In the genomic region with DNA sequence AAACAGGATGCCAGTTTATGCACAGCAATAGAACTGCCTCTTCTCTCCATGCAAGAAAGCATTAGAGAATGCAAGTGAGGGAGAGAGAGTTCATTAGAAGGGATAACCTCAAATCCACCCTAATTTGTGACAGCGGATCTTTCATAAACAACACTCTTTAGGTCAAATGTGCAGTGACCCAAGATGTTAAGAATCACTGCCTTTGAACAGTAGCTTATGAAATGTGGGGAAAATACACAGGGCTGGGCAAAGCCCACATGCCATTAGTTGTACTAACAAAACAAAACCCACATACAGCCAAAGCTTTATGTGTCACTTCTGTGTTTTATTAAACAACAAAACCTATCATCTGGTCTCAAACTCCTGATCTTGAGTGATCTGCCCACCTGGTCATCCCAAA, we compare ENCODE assay signal across 25 cellular contexts. TPM values are rescaled to one million over a fixed set of nuclear protein-coding genes. Genes with fewer than 3 reads are reported as not detected.
DNase-seq lines count a peak whose midpoint lies in the region; ATAC-seq, FAIRE-seq and TF ChIP-seq lines count a peak whose summit lies in the region.
"Had no signal": no experiment of that assay in that cellular context is flagged by ENCODE, and none has a peak within 500 bp of the region (broad histone marks: within the 10 kb centered on the region; RNA-seq: fewer than 3 reads in every experiment).

No MANE protein-coding gene starts in this region.

- H3K27me3 Mint-ChIP-seq in T-helper 2 cell treated with Interferon-gamma antibody and Interleukin-4, amounts not matched to agents 5 μg/mL and 100 μg/mL, for 36 hours (ENCODE audit: low read depth), result peaks cover 23% of the 10 kb centered on the region

- no peak overlapping the region for H3K27ac Mint-ChIP-seq in T-helper 2 cell treated with Interferon-gamma antibody and Interleukin-4, amounts not matched to agents 5 μg/mL and 100 μg/mL, for 36 hours
- H3K27ac Mint-ChIP-seq: B cell; CD4-positive, CD25-positive, alpha-beta regulatory T cell; CD8-positive, alpha-beta T cell; GM23338; HFFc6 had no signal

- no peak overlapping the region for H2BK120ac ChIP-seq in trophoblast cell (ENCODE audit: insufficient read depth, low read length, poor library complexity)

- H3K79me2 ChIP-seq in trophoblast cell (ENCODE audit: control insufficient read depth, insufficient read depth, low read length, poor library complexity) (no peaks in the 10 kb centered on the region), HepG2 (ENCODE audit: insufficient read depth, low read length) (no peaks in the 10 kb centered on the region)

- no peak for TF ChIP-seq POLR2A in H54 (IDR thresholded peaks at IDR 0.05; ENCODE audit: low read depth, low read length)
- TF ChIP-seq POLR2A in uterus (IDR thresholded peaks at IDR 0.05), result no peak
- TF ChIP-seq POLR2A in HepG2 (IDR thresholded peaks at IDR 0.05; ENCODE audit: insufficient read depth in 1 of 2, low read depth in 2 of 2, low read length in 2 of 2), result no peak

- intact Hi-C loops in uterus (cut with DNase I; ENCODE audit: low total_unique reads) (no loop called here), HepG2 (cut with micrococcal nuclease; ENCODE audit: unreplicated experiment) (no loop called here)

- POLR2A ChIA-PET in HepG2 (lab: Yijun Ruan, JAX), result no interaction called here

- no CpG with 5 or more reads among the region's 1 CpG for WGBS in trophoblast cell (ENCODE audit: extremely low coverage, insufficient coverage, insufficient read length)
- WGBS in HepG2 (ENCODE audit: low lambda C conversion rate), result 0% methylated on average over 1 of the region's 1 CpG

- H2AK5ac ChIP-seq in trophoblast cell (ENCODE audit: low read length), result no peak overlapping the region

- CTCF ChIA-PET in HepG2 (lab: Yijun Ruan, JAX; ENCODE audit: low intra/inter-chr PET ratio, low total read pairs), result no interaction called here

- no peak overlapping the region for H4K91ac ChIP-seq in trophoblast cell (ENCODE audit: low read depth, low read length)

- TF ChIP-seq CTCF in retinal pigment epithelial cell (conservative IDR thresholded peaks at IDR 0.05; ENCODE audit: low read depth, low read length), result no peak
- no peak for TF ChIP-seq CTCF in uterus (IDR thresholded peaks at IDR 0.05)
- TF ChIP-seq CTCF in HepG2 (CRISPR knock-in tag; IDR thresholded peaks at IDR 0.05), result no peak

- H3K4me1 Mint-ChIP-seq in T-helper 2 cell treated with Interferon-gamma antibody and Interleukin-4, amounts not matched to agents 5 μg/mL and 100 μg/mL, for 36 hours (ENCODE audit: low read depth), result no peaks in the 10 kb centered on the region
- H3K4me1 Mint-ChIP-seq: B cell; CD4-positive, CD25-positive, alpha-beta regulatory T cell had no signal

- TF ChIP-seq EP300 in HepG2 (IDR thresholded peaks at IDR 0.05; ENCODE audit: low read depth in 2 of 2, low read length in 2 of 2) (no peak), HepG2 (CRISPR knock-in tag; IDR thresholded peaks at IDR 0.05; ENCODE audit: borderline replicate concordance) (no peak)

- no peaks in the 10 kb centered on the region for H4K20me1 ChIP-seq in HepG2 (ENCODE audit: insufficient read depth, low read length)
- H4K20me1 ChIP-seq: BLaER1 had no signal

- H3K36me3 ChIP-seq in trophoblast cell (ENCODE audit: control insufficient read depth in 1 of 2, insufficient read depth in 2 of 2, low read length in 2 of 2) (no peaks in the 10 kb centered on the region), uterus (no peaks in the 10 kb centered on the region), HepG2 (replicated peaks in 1 of 2; ENCODE audit: control insufficient read depth in 1 of 2, insufficient read depth in 2 of 2, low read length in 2 of 2) (no peaks in the 10 kb centered on the region)
- H3K36me3 ChIP-seq: BLaER1, HAP-1 had no signal

- H3K36me3 Mint-ChIP-seq in T-helper 2 cell treated with Interferon-gamma antibody and Interleukin-4, amounts not matched to agents 5 μg/mL and 100 μg/mL, for 36 hours (ENCODE audit: low read depth), result no peaks in the 10 kb centered on the region
- H3K36me3 Mint-ChIP-seq: CD4-positive, CD25-positive, alpha-beta regulatory T cell; CD8-positive, alpha-beta T cell had no signal

- no peak overlapping the region for H3K4me3 Mint-ChIP-seq in T-helper 2 cell treated with Interferon-gamma antibody and Interleukin-4, amounts not matched to agents 5 μg/mL and 100 μg/mL, for 36 hours
- H3K4me3 Mint-ChIP-seq: B cell; CD4-positive, CD25-positive, alpha-beta regulatory T cell; CD8-positive, alpha-beta T cell; GM23338; HFFc6 had no signal

- no peak overlapping the region for H4K12ac ChIP-seq in trophoblast cell (ENCODE audit: low read depth, low read length)

- H3K27me3 ChIP-seq in trophoblast cell (ENCODE audit: insufficient read depth, low read length), result no peaks in the 10 kb centered on the region
- no peaks in the 10 kb centered on the region for H3K27me3 ChIP-seq in uterus
- no peaks in the 10 kb centered on the region; a peak in 1 of 5 replicates for H3K27me3 ChIP-seq in HepG2 (ENCODE audit: control insufficient read depth in 1 of 2, insufficient read depth in 2 of 2, low read length in 2 of 2)
- H3K27me3 ChIP-seq: BLaER1 had no signal

- H3K18ac ChIP-seq in trophoblast cell (ENCODE audit: low read length), result no peak overlapping the region

- H3K27ac ChIP-seq in trophoblast cell (ENCODE audit: low read depth, low read length), result no peak overlapping the region
- H3K27ac ChIP-seq in uterus, result no peak overlapping the region
- no peak overlapping the region for H3K27ac ChIP-seq in HepG2 (ENCODE audit: extremely low read length, insufficient read depth, low read length)
- H3K27ac ChIP-seq: 22Rv1, BLaER1, C4-2B had no signal

- H2BK12ac ChIP-seq in trophoblast cell (ENCODE audit: low read length), result no peak overlapping the region

- H3K4me1 ChIP-seq in trophoblast cell (ENCODE audit: control insufficient read depth in 1 of 2, insufficient read depth in 2 of 2, low read length in 2 of 2) (no peaks in the 10 kb centered on the region), uterus (no peaks in the 10 kb centered on the region), HepG2 (ENCODE audit: insufficient read depth, low read length) (no peaks in the 10 kb centered on the region)
- H3K4me1 ChIP-seq: Caco-2, HAP-1 had no signal

- H3K4ac ChIP-seq in trophoblast cell (ENCODE audit: low read depth, low read length), result no peak overlapping the region

- no peak overlapping the region for H2BK5ac ChIP-seq in trophoblast cell (ENCODE audit: low read depth, low read length, poor library complexity)

- H4K8ac ChIP-seq in trophoblast cell (ENCODE audit: low read depth, low read length), result no peak overlapping the region

- TF ChIP-seq RAD21 in HepG2 (CRISPR knock-in tag; IDR thresholded peaks at IDR 0.05), result no peak

- no TSS peak for BruUV-seq in HepG2 (replicated peaks; lab: Mats Ljungman, UMichigan)

- H3K9ac ChIP-seq in trophoblast cell (ENCODE audit: low read length) (peak overlapping the region; percentile 55), HepG2 (ENCODE audit: insufficient read depth, low read depth, low read length) (no peak overlapping the region)
- H3K9ac ChIP-seq: BLaER1 had no signal

- no peaks in the 10 kb centered on the region for H3K79me1 ChIP-seq in trophoblast cell (ENCODE audit: low read length)

- no peak for ATAC-seq in HepG2
- ATAC-seq: CD8-positive, alpha-beta T cell; GM23338 had no signal

- H3K4me3 ChIP-seq in trophoblast cell (ENCODE audit: low read depth, low read length) (no peak overlapping the region), retinal pigment epithelial cell (ENCODE audit: low read length) (no peak overlapping the region), uterus (no peak overlapping the region), HepG2 (replicated peaks in 1 of 3; ENCODE audit: insufficient read depth in 1 of 3, low read depth in 2 of 3, low read length in 3 of 3) (no peak overlapping the region)
- H3K4me3 ChIP-seq: BLaER1, GM23338, HAP-1 had no signal

- H2AFZ ChIP-seq in trophoblast cell (ENCODE audit: insufficient read depth, low read length, poor library complexity), result no peak overlapping the region
- H2AFZ ChIP-seq in HepG2 (ENCODE audit: low read length), result no peak overlapping the region
- H2AFZ ChIP-seq: GM23338 had no signal

- in situ Hi-C loops in HepG2 (cut with HindIII; ENCODE audit: extremely low pct_ligation_motif_present, low pct_unique_long_range_greater_than_20kb), result no loop called here

- no peak for DNase-seq in H54 (ENCODE audit: insufficient read length, low spot score)
- peak; percentile 18 for DNase-seq in kidney tubule cell (ENCODE audit: low spot score)
- no peak for DNase-seq in trophoblast cell
- DNase-seq in retinal pigment epithelial cell (ENCODE audit: low read depth), result peak; percentile 25
- DNase-seq in uterus, result no peak
- no peak for DNase-seq in T-helper 2 cell treated with Interferon-gamma antibody and Interleukin-4, amounts not matched to agents 5 μg/mL and 100 μg/mL, for 36 hours (ENCODE audit: low spot score)
- no peak for DNase-seq in HepG2 (ENCODE audit: low spot score)
- no peak for DNase-seq in cerebellar cortex (ENCODE audit: low spot score)
- DNase-seq: Caco-2; CD4-positive, CD25-positive, alpha-beta regulatory T cell; CD8-positive, alpha-beta T cell; DMS153; DND-41; HFFc6 had no signal

- H3K4me2 ChIP-seq in trophoblast cell (ENCODE audit: low read length) (no peak overlapping the region), HepG2 (ENCODE audit: low read depth, low read length) (no peak overlapping the region)
- H3K4me2 ChIP-seq: GM23338 had no signal

- H3K14ac ChIP-seq in trophoblast cell (ENCODE audit: low read length), result no peak overlapping the region

- H3K9me3 ChIP-seq in trophoblast cell (ENCODE audit: insufficient read depth, low read depth, low read length) (no peaks in the 10 kb centered on the region), uterus (no peaks in the 10 kb centered on the region), HepG2 (ENCODE audit: low read length) (no peaks in the 10 kb centered on the region)
- H3K9me3 ChIP-seq: BLaER1, Caco-2, HAP-1 had no signal

- FAIRE-seq in H54 (lab: Jason Lieb, UNC) (peak; percentile 23), HepG2 (lab: Jason Lieb, UNC) (no peak)
- FAIRE-seq: A204.1, G401.6, GM12892, GM19239 had no signal

- no peak overlapping the region for H3K23ac ChIP-seq in trophoblast cell (ENCODE audit: low read length)

- no peaks in the 10 kb centered on the region for H3K9me3 Mint-ChIP-seq in T-helper 2 cell treated with Interferon-gamma antibody and Interleukin-4, amounts not matched to agents 5 μg/mL and 100 μg/mL, for 36 hours
- H3K9me3 Mint-ChIP-seq: CD4-positive, CD25-positive, alpha-beta regulatory T cell; CD8-positive, alpha-beta T cell; GM23338; HFFc6 had no signal

RNA-seq across cellular contexts. Expression of a gene that starts 36.2 kb away (rescaled TPM):
- 0.15 and 0.22 TPM in 2 replicates for polyA plus RNA-seq in trophoblast cell (2013)
- total RNA-seq in uterus, result under 1 TPM in 1 of 4 donors, not detected in 3; 0.30 TPM
- 0.08 TPM in 1 of 2 replicates, not detected in the other for total RNA-seq in HepG2 (2016; rRNA removed; fragmentation: Illumina TruSeq; extraction: Trizol)
- total RNA-seq in HepG2 (2016; cell fraction: cytosol; rRNA removed; fragmentation: Illumina TruSeq; extraction: Trizol; ENCODE audit: low read depth), result not detected in 2 replicates
- total RNA-seq in HepG2 (2016; cell fraction: insoluble cytoplasmic fraction; rRNA removed; fragmentation: Illumina TruSeq; extraction: Trizol), result not detected in 2 replicates
- not detected in 2 replicates for total RNA-seq in HepG2 (2016; cell fraction: membrane; rRNA removed; fragmentation: Illumina TruSeq; extraction: Trizol)
- total RNA-seq in HepG2 (2016; cell fraction: nucleus; rRNA removed; fragmentation: Illumina TruSeq; extraction: Trizol), result not detected in 2 replicates
- not detected in 2 replicates for polyA plus RNA-seq in HepG2 (2011; rRNA removed)
- polyA plus RNA-seq in HepG2 (2011; cell fraction: cytosol; rRNA removed), result 0.03 and 0.07 TPM in 2 replicates
- 0.08 TPM in 1 of 2 replicates, not detected in the other for polyA plus RNA-seq in HepG2 (2011; cell fraction: nucleus; rRNA removed)
- not detected in 2 replicates for polyA plus RNA-seq in HepG2 (2012)
- polyA plus RNA-seq in HepG2 (2016; cell fraction: cytosol; fragmentation: Illumina TruSeq; extraction: Trizol; ENCODE audit: low read depth), result not detected in 2 replicates
- not detected in 2 replicates for polyA plus RNA-seq in HepG2 (2016; cell fraction: insoluble cytoplasmic fraction; fragmentation: Illumina TruSeq; extraction: Trizol; ENCODE audit: low read depth)
- not detected in 2 replicates for polyA plus RNA-seq in HepG2 (2016; cell fraction: membrane; fragmentation: Illumina TruSeq; extraction: Trizol; ENCODE audit: low read depth)
- polyA plus RNA-seq in HepG2 (2016; cell fraction: nucleus; fragmentation: Illumina TruSeq; extraction: Trizol; ENCODE audit: insufficient read depth, low read depth), result not detected in 2 replicates
- polyA minus RNA-seq in HepG2 (2011; rRNA and poly(A)+ RNA removed; ENCODE audit: low replicate concordance), result not detected in 2 replicates
- polyA minus RNA-seq in HepG2 (2011; cell fraction: cytosol; rRNA and poly(A)+ RNA removed), result not detected in 2 replicates
- polyA minus RNA-seq in HepG2 (2011; cell fraction: nucleus; rRNA and poly(A)+ RNA removed), result not detected in 2 replicates
- total RNA-seq: B cell, Caco-2, H4 had no signal
- polyA plus RNA-seq: CD4-positive, CD25-positive, alpha-beta regulatory T cell; GM23338 had no signal

Comparison
In these comparisons a context has a peak if more than half of its experiments do, and no peak if none do; other contexts are left out.
1. DNase-seq: peak in kidney tubule cell (single experiment) and retinal pigment epithelial cell (single experiment); none in H54 (single experiment), trophoblast cell (0 of 2), uterus (0 of 2), T-helper 2 cell treated with Interferon-gamma antibody and Interleukin-4, amounts not matched to agents 5 μg/mL and 100 μg/mL, for 36 hours (single experiment), HepG2 (single experiment) and cerebellar cortex (single experiment).